Comparison of ENCODE assay signal across 8 cellular contexts in the genomic region with DNA sequence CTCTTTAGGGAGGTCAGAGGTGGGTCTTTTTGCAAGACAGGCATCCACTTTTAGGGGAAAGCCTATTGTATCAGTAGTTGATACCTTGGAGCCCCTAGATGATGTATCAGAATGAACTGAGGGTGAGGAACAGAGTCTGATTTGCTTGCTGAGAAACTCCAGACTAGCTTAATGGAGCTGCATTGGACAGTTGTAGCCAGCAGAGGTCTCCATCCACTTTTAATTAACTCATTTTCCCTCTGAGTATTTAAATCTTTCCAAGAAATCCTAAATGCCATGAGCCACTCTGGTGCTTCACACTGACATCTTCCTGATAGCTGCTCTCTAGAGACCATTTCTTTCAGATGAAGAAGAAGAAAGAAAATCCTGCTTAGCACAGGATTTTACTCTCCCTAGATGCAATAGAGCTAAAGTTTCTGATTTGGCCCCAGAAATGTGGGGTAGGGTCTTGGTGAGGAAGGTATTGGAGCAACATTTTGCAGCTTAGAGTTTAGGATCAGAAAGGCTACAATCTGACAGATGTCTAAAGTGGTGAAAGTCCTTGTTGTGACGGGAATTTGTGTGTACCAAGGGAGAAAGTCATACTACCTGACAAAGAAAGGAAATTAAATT.
DNase-seq lines count a peak whose midpoint lies in the region; TF ChIP-seq lines count a peak whose summit lies in the region.

No MANE protein-coding gene starts in this region.

- peaks cover 43% of the 10 kb centered on the region for H3K36me3 Mint-ChIP-seq in nephron (ENCODE audit: low read depth)

- peak; percentile 69 to 81 (median 70) for TF ChIP-seq CTCF in nephron (IDR thresholded peaks at IDR 0.05; ENCODE audit: unreplicated experiment in 3 of 3)

- DNase-seq in NCI-H2081 (lab: John Stamatoyannopoulos, UW) (peak; percentile 18), NCI-H2081 treated with DMSO at 0.1 percent for 48 hours (lab: John Stamatoyannopoulos, UW) (no peak), NCI-H446 treated with DMSO at 0.1 percent for 48 hours (lab: John Stamatoyannopoulos, UW) (peak; percentile 24), dedifferentiated amniotic fluid mesenchymal stem cell (ENCODE audit: extremely low spot score) (peak; percentile 61), anterior cingulate cortex (lab: John Stamatoyannopoulos, UW) (no peak)
- no peak for DNase-seq in stimulated activated CD4-positive, alpha-beta T cell treated with anti-CD3 and anti-CD28 coated beads, Interleukin-4, amount 100 ng/mL, for 24 hours
- no peak for DNase-seq in activated CD4-positive, alpha-beta T cell treated with anti-CD3 and anti-CD28 coated beads, Interleukin-2, amount 50 U/mL, for 1 hour

- H3K4me3 Mint-ChIP-seq in nephron, result no peak overlapping the region

- peaks cover 49% of the 10 kb centered on the region for H3K4me1 Mint-ChIP-seq in nephron

- H3K27ac Mint-ChIP-seq in nephron, result peak overlapping the region in 1 of 3 experiments; percentile 62

- H3K27me3 Mint-ChIP-seq in nephron (ENCODE audit: low read depth), result peaks cover 3% of the 10 kb centered on the region

- H3K9me3 Mint-ChIP-seq in nephron, result no peaks in the 10 kb centered on the region

Comparison
In these comparisons a context has a peak if more than half of its experiments do, and no peak if none do; other contexts are left out.
1. DNase-seq: peak in NCI-H2081 (2 of 2), NCI-H446 treated with DMSO at 0.1 percent for 48 hours (single experiment) and dedifferentiated amniotic fluid mesenchymal stem cell (single experiment); none in NCI-H2081 treated with DMSO at 0.1 percent for 48 hours (single experiment), stimulated activated CD4-positive, alpha-beta T cell treated with anti-CD3 and anti-CD28 coated beads, Interleukin-4, amount 100 ng/mL, for 24 hours (single experiment), anterior cingulate cortex (0 of 58) and activated CD4-positive, alpha-beta T cell treated with anti-CD3 and anti-CD28 coated beads, Interleukin-2, amount 50 U/mL, for 1 hour (single experiment).